Comparison of ENCODE assay signal across 10 cellular contexts in the genomic region with DNA sequence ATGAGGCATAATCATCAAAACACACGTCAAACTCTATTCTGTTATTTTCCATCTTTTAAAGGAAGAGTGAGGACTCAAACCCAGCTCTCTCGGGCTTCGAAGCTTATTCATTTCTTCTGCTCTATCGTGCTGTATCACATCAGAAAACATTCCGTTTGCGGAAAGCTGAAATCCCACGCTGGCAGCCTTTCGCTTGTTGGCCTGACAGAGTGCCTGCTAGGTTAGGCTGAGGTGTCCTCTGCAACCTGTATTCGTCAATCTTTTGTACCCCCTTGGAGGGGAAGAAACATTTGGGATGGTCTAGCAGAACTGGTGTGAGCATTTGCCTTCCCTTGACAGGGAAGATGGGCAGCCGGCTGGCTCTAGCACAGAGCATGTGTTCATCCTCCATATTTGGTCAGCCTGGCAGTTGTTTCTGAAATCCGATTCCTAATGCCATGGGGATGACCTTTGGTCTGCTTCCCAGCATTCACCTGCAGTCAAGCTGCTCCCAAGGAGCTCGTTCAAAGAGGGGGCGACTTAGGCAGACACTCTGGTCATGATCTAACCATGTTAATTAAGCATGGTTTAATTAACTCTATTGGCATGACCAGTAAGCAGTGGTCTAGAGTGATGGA. TPM values are rescaled to one million over a fixed set of nuclear protein-coding genes. Genes with fewer than 3 reads are reported as not detected.
DNase-seq lines count a peak whose midpoint lies in the region; ATAC-seq and TF ChIP-seq lines count a peak whose summit lies in the region.
"Had no signal": no experiment of that assay in that cellular context is flagged by ENCODE, and none has a peak within 500 bp of the region (broad histone marks: within the 10 kb centered on the region; RNA-seq: fewer than 3 reads in every experiment).

No MANE protein-coding gene starts in this region.

- no peaks in the 10 kb centered on the region for H3K27me3 ChIP-seq in cardiac muscle cell

- TF ChIP-seq CTCF in cardiac muscle cell (IDR thresholded peaks at IDR 0.05; ENCODE audit: low read depth, low read length) (no peak), progenitor cell of endocrine pancreas (IDR thresholded peaks at IDR 0.05; ENCODE audit: unreplicated experiment) (no peak), GM10248 (IDR thresholded peaks at IDR 0.05; ENCODE audit: control extremely low read depth, extremely low read depth, low read depth, missing control alignments) (no peak)

- H3K27ac Mint-ChIP-seq in progenitor cell of endocrine pancreas: peak overlapping the region; percentile 88

- peak overlapping the region; percentile 5 for H3K4me3 ChIP-seq in cardiac muscle cell

- peak overlapping the region; percentile 72 for H3K27ac ChIP-seq in cardiac muscle cell

- ATAC-seq in HG03045 (IDR thresholded peaks at IDR 0.05; ENCODE audit: unreplicated experiment): no peak

- CTCF ChIA-PET in GM10248 (lab: Yijun Ruan, JAX): interaction anchor here (2.6 kb wide), 1 partner anchor 11 kb away, joined by 7 read pairs; no protein-coding TSS in a partner anchor

- H3K4me1 Mint-ChIP-seq in progenitor cell of endocrine pancreas (ENCODE audit: low read depth): peaks cover 24% of the 10 kb centered on the region

- H3K4me3 Mint-ChIP-seq in progenitor cell of endocrine pancreas (ENCODE audit: low read depth): peak overlapping the region; percentile 62

- H3K9me3 ChIP-seq in cardiac muscle cell (ENCODE audit: low read depth): no peaks in the 10 kb centered on the region

- POLR2A ChIA-PET in GM10248 (lab: Yijun Ruan, JAX): no interaction called here

- H3K36me3 Mint-ChIP-seq in progenitor cell of endocrine pancreas (ENCODE audit: insufficient read depth): no peaks in the 10 kb centered on the region

- H3K4me1 ChIP-seq in cardiac muscle cell (ENCODE audit: low read depth): peaks cover 17% of the 10 kb centered on the region

- H3K9me3 Mint-ChIP-seq in progenitor cell of endocrine pancreas (ENCODE audit: low read depth): no peaks in the 10 kb centered on the region

- DNase-seq in ELF-1 (ENCODE audit: low read depth, low spot score) (peak; percentile 50), NCI-H82 treated with DMSO at 0.1 percent for 48 hours (lab: John Stamatoyannopoulos, UW; ENCODE audit: unreplicated experiment) (peak; percentile 2), cardiac muscle cell (ENCODE audit: low read depth in 1 of 2, low spot score in 1 of 2) (peak in 1 of 2 donors; percentile 65), progenitor cell of endocrine pancreas (ENCODE audit: low spot score, unreplicated experiment) (no peak), nucleus accumbens (lab: John Stamatoyannopoulos, UW) (no peak), GM10248 (ENCODE audit: extremely low spot score) (no peak)
- DNase-seq in activated CD4-positive, CD25-positive, alpha-beta regulatory T cell (lab: John Stamatoyannopoulos, UW): no peak
- DNase-seq: amniotic stem cell, T-helper 2 cell had no signal

- no peaks in the 10 kb centered on the region for H3K36me3 ChIP-seq in cardiac muscle cell

- peaks cover 4% of the 10 kb centered on the region for H3K27me3 Mint-ChIP-seq in progenitor cell of endocrine pancreas

RNA-seq across cellular contexts. Expression of a gene that starts 55.2 kb away (rescaled TPM):
- total RNA-seq in cardiac muscle cell: 50.0 and 98.0 TPM in 2 replicates
- polyA plus RNA-seq in cardiac muscle cell: 75.7 and 93.3 TPM in 2 replicates
- 58.1 and 60.4 TPM in 2 replicates for total RNA-seq in progenitor cell of endocrine pancreas

Comparison
In these comparisons a context has a peak if more than half of its experiments do, and no peak if none do; other contexts are left out.
1. DNase-seq: peak in ELF-1 (single experiment) and NCI-H82 treated with DMSO at 0.1 percent for 48 hours (single experiment); none in progenitor cell of endocrine pancreas (single experiment), nucleus accumbens (0 of 56), activated CD4-positive, CD25-positive, alpha-beta regulatory T cell (0 of 4) and GM10248 (single experiment).